14 cellular contexts compared by ENCODE assay signal in the genomic region with DNA sequence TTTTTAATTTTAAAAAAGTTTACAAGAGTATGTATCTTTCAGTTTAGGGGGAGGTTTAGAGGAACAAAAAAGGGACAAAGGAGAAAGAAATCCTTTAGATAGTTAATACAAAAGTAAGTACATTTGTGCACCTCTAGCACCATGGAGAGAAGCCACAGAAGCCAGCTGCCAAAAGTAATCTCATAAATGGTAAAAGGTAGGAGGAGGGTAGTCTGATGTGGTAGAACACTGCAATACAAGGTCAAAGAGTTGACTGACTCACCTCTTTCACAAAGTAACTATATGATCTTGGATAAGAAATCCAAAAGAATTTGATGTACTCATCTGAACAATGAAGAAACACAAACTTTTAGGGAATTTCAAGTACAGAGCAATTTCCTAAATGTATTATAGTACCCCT.
DNase-seq lines count a peak whose midpoint lies in the region; ATAC-seq and TF ChIP-seq lines count a peak whose summit lies in the region.
"Had no signal": no experiment of that assay in that cellular context is flagged by ENCODE, and none has a peak within 500 bp of the region (broad histone marks: within the 10 kb centered on the region; RNA-seq: fewer than 3 reads in every experiment).

No MANE protein-coding gene starts in this region.

- H3K9me3 ChIP-seq in HEK293 (ENCODE audit: control insufficient read depth, insufficient read depth, low read depth, low read length) (no peaks in the 10 kb centered on the region), hepatocyte (ENCODE audit: low read depth) (no peaks in the 10 kb centered on the region), ascending aorta (no peaks in the 10 kb centered on the region)

- DNase-seq in AG08396 (ENCODE audit: low spot score) = peak; percentile 7
- DNase-seq in SW480 (ENCODE audit: low spot score) = peak; percentile 44
- DNase-seq in hepatocyte (ENCODE audit: low spot score) = peak; percentile 6
- DNase-seq in inferior parietal cortex (ENCODE audit: extremely low spot score) = no peak
- DNase-seq in ascending aorta (ENCODE audit: low spot score in 2 of 2) = no peak
- DNase-seq in HK-2 (ENCODE audit: unreplicated experiment) = no peak
- DNase-seq: effector memory CD4-positive, alpha-beta T cell; NCI-H1930; nephron progenitor cell; stimulated activated naive CD4-positive, alpha-beta T cell treated with Interleukin-2 at 50 U/mL for 16 hours had no signal

- no peak overlapping the region for H3K4me3 ChIP-seq in HEK293 (ENCODE audit: low read depth, low read length)
- H3K4me3 ChIP-seq in hepatocyte = no peak overlapping the region
- no peak overlapping the region for H3K4me3 ChIP-seq in ascending aorta

- no peak for ATAC-seq in GM21360 (IDR thresholded peaks at IDR 0.05; ENCODE audit: unreplicated experiment)
- ATAC-seq: WTC11 had no signal

- no peak overlapping the region for H2AFZ ChIP-seq in hepatocyte

- TF ChIP-seq CTCF in HEK293 (tag by site-specific recombination; IDR thresholded peaks at IDR 0.05) (no peak), hepatocyte (IDR thresholded peaks at IDR 0.05; ENCODE audit: poor library complexity) (no peak), ascending aorta (IDR thresholded peaks at IDR 0.05) (no peak)

- POLR2A ChIA-PET in HEK293 (lab: Yijun Ruan, JAX) = interaction anchor here (0.5 kb wide), 1 partner anchor 59 kb away, joined by 3 read pairs; no protein-coding TSS in a partner anchor

- H3K27ac ChIP-seq in HEK293 (ENCODE audit: extremely low read depth, low read depth, low read length) (no peak overlapping the region), hepatocyte (no peak overlapping the region), ascending aorta (no peak overlapping the region)
- H3K27ac ChIP-seq: HL-60 had no signal

- H3K9me2 ChIP-seq in hepatocyte (replicated peaks; ENCODE audit: insufficient read depth) = no peaks in the 10 kb centered on the region

- H3K4me1 ChIP-seq in HEK293 (ENCODE audit: control insufficient read depth, insufficient read depth, low read length) = no peaks in the 10 kb centered on the region
- no peaks in the 10 kb centered on the region for H3K4me1 ChIP-seq in hepatocyte (ENCODE audit: insufficient read depth)
- no peaks in the 10 kb centered on the region for H3K4me1 ChIP-seq in ascending aorta

- no peak overlapping the region for H3K4me2 ChIP-seq in hepatocyte

- peaks cover 73% of the 10 kb centered on the region for H3K79me2 ChIP-seq in hepatocyte

- H3K27me3 ChIP-seq in hepatocyte = no peaks in the 10 kb centered on the region
- H3K27me3 ChIP-seq in ascending aorta = no peaks in the 10 kb centered on the region

- peaks cover 29% of the 10 kb centered on the region for H4K20me1 ChIP-seq in hepatocyte (ENCODE audit: insufficient read depth, poor library complexity, severe bottlenecking)

- CTCF ChIA-PET in HEK293 (lab: Yijun Ruan, JAX) = interaction anchor here (0.6 to 1.3 kb wide), 3 partner anchors 26 to 82 kb away, joined by 3 to 5 read pairs (median 4); no protein-coding TSS in a partner anchor

- H3K36me3 ChIP-seq in HEK293 (ENCODE audit: control insufficient read depth in 2 of 2, insufficient read depth in 1 of 2, low read length in 2 of 2) (peaks cover 0 to 8% of the 10 kb centered on the region in 2 experiments; a peak in 1 of 3 replicates), hepatocyte (replicated peaks; ENCODE audit: insufficient read depth, low read depth) (no peaks in the 10 kb centered on the region), ascending aorta (peaks cover 4 to 16% of the 10 kb centered on the region in 2 donors)

- intact Hi-C loops in ascending aorta (cut with DNase I) = no loop called here

TF ChIP-seq in HEK293, 187 proteins besides CTCF, POLR2A, EP300 and RAD21 (continues in another document):
- TF ChIP-seq PRDM1 (tag by site-specific recombination; IDR thresholded peaks at IDR 0.05) = no peak
- no peak for TF ChIP-seq WT1 (tag by site-specific recombination; IDR thresholded peaks at IDR 0.05)
- TF ChIP-seq ZNF174 (tag by site-specific recombination; IDR thresholded peaks at IDR 0.05) = no peak
- no peak for TF ChIP-seq ZNF202 (tag by site-specific recombination; IDR thresholded peaks at IDR 0.05; ENCODE audit: borderline replicate concordance)
- TF ChIP-seq, protein P1, sequence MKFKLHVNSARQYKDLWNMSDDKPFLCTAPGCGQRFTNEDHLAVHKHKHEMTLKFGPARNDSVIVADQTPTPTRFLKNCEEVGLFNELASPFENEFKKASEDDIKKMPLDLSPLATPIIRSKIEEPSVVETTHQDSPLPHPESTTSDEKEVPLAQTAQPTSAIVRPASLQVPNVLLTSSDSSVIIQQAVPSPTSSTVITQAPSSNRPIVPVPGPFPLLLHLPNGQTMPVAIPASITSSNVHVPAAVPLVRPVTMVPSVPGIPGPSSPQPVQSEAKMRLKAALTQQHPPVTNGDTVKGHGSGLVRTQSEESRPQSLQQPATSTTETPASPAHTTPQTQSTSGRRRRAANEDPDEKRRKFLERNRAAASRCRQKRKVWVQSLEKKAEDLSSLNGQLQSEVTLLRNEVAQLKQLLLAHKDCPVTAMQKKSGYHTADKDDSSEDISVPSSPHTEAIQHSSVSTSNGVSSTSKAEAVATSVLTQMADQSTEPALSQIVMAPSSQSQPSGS (tag by site-specific recombination; IDR thresholded peaks at IDR 0.05; ENCODE audit: low read depth) = no peak
- no peak for TF ChIP-seq ZEB2 (tag by site-specific recombination; IDR thresholded peaks at IDR 0.05)
- TF ChIP-seq, protein P2, sequence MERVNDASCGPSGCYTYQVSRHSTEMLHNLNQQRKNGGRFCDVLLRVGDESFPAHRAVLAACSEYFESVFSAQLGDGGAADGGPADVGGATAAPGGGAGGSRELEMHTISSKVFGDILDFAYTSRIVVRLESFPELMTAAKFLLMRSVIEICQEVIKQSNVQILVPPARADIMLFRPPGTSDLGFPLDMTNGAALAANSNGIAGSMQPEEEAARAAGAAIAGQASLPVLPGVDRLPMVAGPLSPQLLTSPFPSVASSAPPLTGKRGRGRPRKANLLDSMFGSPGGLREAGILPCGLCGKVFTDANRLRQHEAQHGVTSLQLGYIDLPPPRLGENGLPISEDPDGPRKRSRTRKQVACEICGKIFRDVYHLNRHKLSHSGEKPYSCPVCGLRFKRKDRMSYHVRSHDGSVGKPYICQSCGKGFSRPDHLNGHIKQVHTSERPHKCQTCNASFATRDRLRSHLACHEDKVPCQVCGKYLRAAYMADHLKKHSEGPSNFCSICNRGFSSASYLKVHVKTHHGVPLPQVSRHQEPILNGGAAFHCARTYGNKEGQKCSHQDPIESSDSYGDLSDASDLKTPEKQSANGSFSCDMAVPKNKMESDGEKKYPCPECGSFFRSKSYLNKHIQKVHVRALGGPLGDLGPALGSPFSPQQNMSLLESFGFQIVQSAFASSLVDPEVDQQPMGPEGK (tag by site-specific recombination; IDR thresholded peaks at IDR 0.05) = no peak
- TF ChIP-seq TRIM28 (IDR thresholded peaks at IDR 0.05; ENCODE audit: borderline replicate concordance, low read length) = no peak
- no peak for TF ChIP-seq SP7 (tag by site-specific recombination; IDR thresholded peaks at IDR 0.05)
- TF ChIP-seq MZF1 (tag by site-specific recombination; IDR thresholded peaks at IDR 0.05; ENCODE audit: borderline replicate concordance) = no peak
- no peak for TF ChIP-seq ZSCAN30 (tag by site-specific recombination; IDR thresholded peaks at IDR 0.05)
- TF ChIP-seq, protein P3, sequence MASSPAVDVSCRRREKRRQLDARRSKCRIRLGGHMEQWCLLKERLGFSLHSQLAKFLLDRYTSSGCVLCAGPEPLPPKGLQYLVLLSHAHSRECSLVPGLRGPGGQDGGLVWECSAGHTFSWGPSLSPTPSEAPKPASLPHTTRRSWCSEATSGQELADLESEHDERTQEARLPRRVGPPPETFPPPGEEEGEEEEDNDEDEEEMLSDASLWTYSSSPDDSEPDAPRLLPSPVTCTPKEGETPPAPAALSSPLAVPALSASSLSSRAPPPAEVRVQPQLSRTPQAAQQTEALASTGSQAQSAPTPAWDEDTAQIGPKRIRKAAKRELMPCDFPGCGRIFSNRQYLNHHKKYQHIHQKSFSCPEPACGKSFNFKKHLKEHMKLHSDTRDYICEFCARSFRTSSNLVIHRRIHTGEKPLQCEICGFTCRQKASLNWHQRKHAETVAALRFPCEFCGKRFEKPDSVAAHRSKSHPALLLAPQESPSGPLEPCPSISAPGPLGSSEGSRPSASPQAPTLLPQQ (tag by site-specific recombination; IDR thresholded peaks at IDR 0.05) = no peak
- TF ChIP-seq, protein P4, sequence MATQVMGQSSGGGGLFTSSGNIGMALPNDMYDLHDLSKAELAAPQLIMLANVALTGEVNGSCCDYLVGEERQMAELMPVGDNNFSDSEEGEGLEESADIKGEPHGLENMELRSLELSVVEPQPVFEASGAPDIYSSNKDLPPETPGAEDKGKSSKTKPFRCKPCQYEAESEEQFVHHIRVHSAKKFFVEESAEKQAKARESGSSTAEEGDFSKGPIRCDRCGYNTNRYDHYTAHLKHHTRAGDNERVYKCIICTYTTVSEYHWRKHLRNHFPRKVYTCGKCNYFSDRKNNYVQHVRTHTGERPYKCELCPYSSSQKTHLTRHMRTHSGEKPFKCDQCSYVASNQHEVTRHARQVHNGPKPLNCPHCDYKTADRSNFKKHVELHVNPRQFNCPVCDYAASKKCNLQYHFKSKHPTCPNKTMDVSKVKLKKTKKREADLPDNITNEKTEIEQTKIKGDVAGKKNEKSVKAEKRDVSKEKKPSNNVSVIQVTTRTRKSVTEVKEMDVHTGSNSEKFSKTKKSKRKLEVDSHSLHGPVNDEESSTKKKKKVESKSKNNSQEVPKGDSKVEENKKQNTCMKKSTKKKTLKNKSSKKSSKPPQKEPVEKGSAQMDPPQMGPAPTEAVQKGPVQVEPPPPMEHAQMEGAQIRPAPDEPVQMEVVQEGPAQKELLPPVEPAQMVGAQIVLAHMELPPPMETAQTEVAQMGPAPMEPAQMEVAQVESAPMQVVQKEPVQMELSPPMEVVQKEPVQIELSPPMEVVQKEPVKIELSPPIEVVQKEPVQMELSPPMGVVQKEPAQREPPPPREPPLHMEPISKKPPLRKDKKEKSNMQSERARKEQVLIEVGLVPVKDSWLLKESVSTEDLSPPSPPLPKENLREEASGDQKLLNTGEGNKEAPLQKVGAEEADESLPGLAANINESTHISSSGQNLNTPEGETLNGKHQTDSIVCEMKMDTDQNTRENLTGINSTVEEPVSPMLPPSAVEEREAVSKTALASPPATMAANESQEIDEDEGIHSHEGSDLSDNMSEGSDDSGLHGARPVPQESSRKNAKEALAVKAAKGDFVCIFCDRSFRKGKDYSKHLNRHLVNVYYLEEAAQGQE (tag by site-specific recombination; IDR thresholded peaks at IDR 0.05) = peak; percentile 96
- no peak for TF ChIP-seq FEZF1 (tag by site-specific recombination; IDR thresholded peaks at IDR 0.05)
- TF ChIP-seq ZBTB1 (tag by site-specific recombination; IDR thresholded peaks at IDR 0.05) = no peak

Comparison
In these comparisons a context has a peak if more than half of its experiments do, and no peak if none do; other contexts are left out.
1. DNase-seq: peak in AG08396 (single experiment), SW480 (single experiment) and hepatocyte (single experiment); none in inferior parietal cortex (single experiment), ascending aorta (0 of 2) and HK-2 (single experiment).